Comparison of ENCODE assay signal across 22 cellular contexts in the genomic region with DNA sequence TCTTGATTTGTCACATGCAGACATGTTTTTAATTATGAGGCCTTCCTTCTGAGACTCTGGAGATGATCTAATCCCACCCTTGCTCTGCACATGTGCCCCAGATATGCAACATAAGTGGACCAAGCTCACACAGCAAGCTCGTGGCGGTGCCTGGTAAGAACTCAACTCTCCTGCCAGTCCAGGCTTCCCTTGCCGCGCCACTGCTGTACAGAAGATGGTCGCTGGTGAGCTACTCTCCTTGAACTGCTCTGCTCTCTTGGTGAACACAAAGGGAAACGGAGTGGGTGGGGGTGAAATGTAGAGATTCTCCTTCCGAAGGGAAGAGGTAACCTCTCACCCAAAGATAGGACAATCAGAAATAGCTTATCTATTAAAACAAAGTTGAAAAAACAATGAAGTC. TPM values are rescaled to one million over a fixed set of nuclear protein-coding genes. Genes with fewer than 3 reads are reported as not detected.
A peak's percentile ranks its signal among the peaks of the same experiment; 100 is the strongest.
DNase-seq lines count a peak whose midpoint lies in the region; ATAC-seq and TF ChIP-seq lines count a peak whose summit lies in the region.
"Had no signal": no experiment of that assay in that cellular context is flagged by ENCODE, and none has a peak within 500 bp of the region (broad histone marks: within the 10 kb centered on the region; RNA-seq: fewer than 3 reads in every experiment).

No MANE protein-coding gene starts in this region.

- no TSS peak for BruUV-seq in Caco-2 (replicated peaks; lab: Mats Ljungman, UMichigan)

- H3K9me3 ChIP-seq in Caco-2: no peaks in the 10 kb centered on the region
- no peaks in the 10 kb centered on the region for H3K9me3 ChIP-seq in RWPE2 (ENCODE audit: severe bottlenecking)
- no peaks in the 10 kb centered on the region for H3K9me3 ChIP-seq in osteoblast (ENCODE audit: low read depth, low read length)
- H3K9me3 ChIP-seq in ovary: no peaks in the 10 kb centered on the region
- H3K9me3 ChIP-seq in T-helper 17 cell (ENCODE audit: control insufficient read depth, low read length, poor library complexity, severe bottlenecking): no peaks in the 10 kb centered on the region
- H3K9me3 ChIP-seq in CD8-positive, alpha-beta T cell (ENCODE audit: low read length): no peaks in the 10 kb centered on the region
- H3K9me3 ChIP-seq: BLaER1 treated with 17β-estradiol and CSF1 and Interleukin-3, amounts not matched to agents 10 nM and 100 nM; HAP-1 had no signal

- H4K20me1 ChIP-seq in osteoblast (ENCODE audit: insufficient read depth, low read length): no peaks in the 10 kb centered on the region
- H4K20me1 ChIP-seq: BLaER1 treated with 17β-estradiol and CSF1 and Interleukin-3, amounts not matched to agents 10 nM and 100 nM had no signal

- POLR2A ChIA-PET in Caco-2 (lab: Charles Lee): interaction anchor here (2.1 to 4.0 kb wide), 2 partner anchors 10 to 19 kb away, joined by 9 to 48 read pairs; no protein-coding TSS in a partner anchor
- POLR2A ChIA-PET in CD8-positive, alpha-beta T cell (lab: Charles Lee): interaction anchor here (0.7 kb wide), 1 partner anchor 45 kb away, joined by 3 read pairs; no protein-coding TSS in a partner anchor

- H3K4me1 Mint-ChIP-seq in Caco-2 (ENCODE audit: low read depth, unreplicated experiment) (peaks cover 45% of the 10 kb centered on the region), T-helper 17 cell (peaks cover 2% of the 10 kb centered on the region)
- H3K4me1 Mint-ChIP-seq in CD8-positive, alpha-beta T cell (ENCODE audit: low read depth): peaks cover 6% of the 10 kb centered on the region

- DNase-seq in Caco-2 (no peak), RWPE2 (ENCODE audit: low spot score) (no peak), fibroblast of mammary gland (ENCODE audit: low read depth) (peak; percentile 80), osteoblast (ENCODE audit: insufficient read length, low spot score, missing footprints) (peak; percentile 19), ovary (no peak), NCI-H187 treated with DMSO at 0.1 percent for 48 hours (lab: John Stamatoyannopoulos, UW) (no peak), T-helper 17 cell (no peak)
- no peak for DNase-seq in CD8-positive, alpha-beta T cell
- DNase-seq: activated CD4-positive, CD25-positive, alpha-beta regulatory T cell treated with anti-CD3 and anti-CD28 coated beads, Interleukin-2, amount 50 U/mL, for 72 hours; activated CD8-positive, alpha-beta T cell treated with anti-CD3 and anti-CD28 coated beads for 36 hours; activated gamma-delta T cell treated with Interleukin-2 at 50 U/mL for 16 hours; dorsolateral prefrontal cortex; islet precursor cell; naive B cell; NCI-H1436; NCI-H2171; NCI-H524 treated with DMSO at 0.1 percent for 48 hours; stimulated activated CD8-positive, alpha-beta memory T cell treated with anti-CD3 and anti-CD28 coated beads, Interleukin-4, amount 100 ng/mL, for 48 hours; SW 1271 had no signal

- ATAC-seq in RWPE2 (ENCODE audit: low read depth) (no peak), T-helper 17 cell (no peak)
- no peak for ATAC-seq in CD8-positive, alpha-beta T cell
- ATAC-seq: activated CD8-positive, alpha-beta T cell treated with anti-CD3 and anti-CD28 coated beads for 36 hours; sciatic nerve had no signal

- TF ChIP-seq CTCF in Caco-2 (IDR thresholded peaks at IDR 0.05; ENCODE audit: insufficient read depth in 1 of 2, low read depth in 1 of 2, low read length in 1 of 2, severe bottlenecking in 1 of 2, unreplicated experiment in 1 of 2) (no peak), RWPE2 (IDR thresholded peaks at IDR 0.05; ENCODE audit: poor library complexity, severe bottlenecking) (no peak), fibroblast of mammary gland (conservative IDR thresholded peaks at IDR 0.05; ENCODE audit: control insufficient read depth, insufficient read depth, low read depth, low read length) (no peak), osteoblast (IDR thresholded peaks at IDR 0.05; ENCODE audit: extremely low read depth, low read depth, low read length) (no peak), ovary (IDR thresholded peaks at IDR 0.05) (no peak)
- no peak for TF ChIP-seq CTCF in CD8-positive, alpha-beta T cell (IDR thresholded peaks at IDR 0.05)

- H3K9me3 Mint-ChIP-seq in Caco-2 (ENCODE audit: unreplicated experiment): no peaks in the 10 kb centered on the region
- no peaks in the 10 kb centered on the region for H3K9me3 Mint-ChIP-seq in CD8-positive, alpha-beta T cell
- H3K9me3 Mint-ChIP-seq: activated CD8-positive, alpha-beta T cell treated with anti-CD3 and anti-CD28 coated beads for 36 hours; naive B cell had no signal

- H3K4me3 ChIP-seq in Caco-2 (ENCODE audit: low read depth, low read length) (no peak overlapping the region), RWPE2 (ENCODE audit: severe bottlenecking) (no peak overlapping the region), fibroblast of mammary gland (ENCODE audit: control insufficient read depth, low read depth, low read length) (no peak overlapping the region), osteoblast (ENCODE audit: insufficient read depth, low read length) (no peak overlapping the region), ovary (no peak overlapping the region)
- no peak overlapping the region for H3K4me3 ChIP-seq in CD8-positive, alpha-beta T cell (ENCODE audit: low read depth, low read length)
- H3K4me3 ChIP-seq: BLaER1 treated with 17β-estradiol and CSF1 and Interleukin-3, amounts not matched to agents 10 nM and 100 nM; dorsolateral prefrontal cortex; HAP-1 had no signal

- CTCF ChIA-PET in Caco-2 (lab: Charles Lee): interaction anchor here (1.1 to 1.8 kb wide), 2 partner anchors 11 to 26 kb away, joined by 3 to 5 read pairs; partner anchors contain the start of gene MYOF
- CTCF ChIA-PET in CD8-positive, alpha-beta T cell (lab: Charles Lee): interaction anchor here (0.7 to 1.5 kb wide), 2 partner anchors 63 to 82 kb away, joined by 3 read pairs; no protein-coding TSS in a partner anchor

- peaks cover 76% of the 10 kb centered on the region for H3K79me2 ChIP-seq in osteoblast (ENCODE audit: insufficient read depth, low read length)

- peaks cover 91% of the 10 kb centered on the region for H3K36me3 Mint-ChIP-seq in Caco-2 (ENCODE audit: insufficient read depth, unreplicated experiment)
- H3K36me3 Mint-ChIP-seq in T-helper 17 cell (ENCODE audit: low read depth): no peaks in the 10 kb centered on the region
- H3K36me3 Mint-ChIP-seq in CD8-positive, alpha-beta T cell: no peaks in the 10 kb centered on the region
- H3K36me3 Mint-ChIP-seq: naive B cell had no signal

- intact Hi-C loops in Caco-2 (cut with micrococcal nuclease; ENCODE audit: unreplicated experiment) (no loop called here), ovary (cut with DNase I) (no loop called here)
- intact Hi-C loops in CD8-positive, alpha-beta T cell (cut with DNase I, micrococcal nuclease): no loop called here

- H3K36me3 ChIP-seq in Caco-2 (ENCODE audit: control insufficient read depth, insufficient read depth, low read length) (peaks cover 4% of the 10 kb centered on the region), RWPE2 (ENCODE audit: low read depth) (peaks cover 92% of the 10 kb centered on the region), osteoblast (ENCODE audit: insufficient read depth, low read length) (peaks cover 61% of the 10 kb centered on the region), ovary (no peaks in the 10 kb centered on the region)
- no peaks in the 10 kb centered on the region for H3K36me3 ChIP-seq in CD8-positive, alpha-beta T cell (ENCODE audit: insufficient read depth, low read length)
- H3K36me3 ChIP-seq: HAP-1 had no signal

- H3K27ac ChIP-seq in RWPE2 (ENCODE audit: poor library complexity, severe bottlenecking) (peak overlapping the region; percentile 98), osteoblast (ENCODE audit: low read depth, low read length) (no peak overlapping the region), ovary (no peak overlapping the region)
- no peak overlapping the region for H3K27ac ChIP-seq in CD8-positive, alpha-beta T cell (ENCODE audit: low read depth, low read length)
- H3K27ac ChIP-seq: BLaER1 treated with 17β-estradiol and CSF1 and Interleukin-3, amounts not matched to agents 10 nM and 100 nM; dorsolateral prefrontal cortex had no signal

- H3K4me1 ChIP-seq in Caco-2 (peaks cover 54% of the 10 kb centered on the region), RWPE2 (ENCODE audit: insufficient read depth, poor library complexity, severe bottlenecking) (peaks cover 22% of the 10 kb centered on the region), osteoblast (ENCODE audit: insufficient read depth, low read length) (peaks cover 42% of the 10 kb centered on the region), ovary (ENCODE audit: insufficient read depth) (peaks cover 8% of the 10 kb centered on the region)
- H3K4me1 ChIP-seq in CD8-positive, alpha-beta T cell (ENCODE audit: insufficient read depth, low read length): no peaks in the 10 kb centered on the region

- no peak overlapping the region for H2AFZ ChIP-seq in osteoblast (ENCODE audit: low read length)

- no peaks in the 10 kb centered on the region for H3K27me3 ChIP-seq in Caco-2 (replicated peaks; ENCODE audit: control insufficient read depth, insufficient read depth, low read length)
- H3K27me3 ChIP-seq in RWPE2 (ENCODE audit: insufficient read depth, poor library complexity, severe bottlenecking): no peaks in the 10 kb centered on the region
- no peaks in the 10 kb centered on the region for H3K27me3 ChIP-seq in osteoblast (ENCODE audit: insufficient read depth, low read length)
- H3K27me3 ChIP-seq in ovary: no peaks in the 10 kb centered on the region
- no peaks in the 10 kb centered on the region for H3K27me3 ChIP-seq in CD8-positive, alpha-beta T cell (ENCODE audit: insufficient read depth, low read length)
- H3K27me3 ChIP-seq: BLaER1 treated with 17β-estradiol and CSF1 and Interleukin-3, amounts not matched to agents 10 nM and 100 nM had no signal

- H3K4me3 Mint-ChIP-seq in Caco-2 (ENCODE audit: unreplicated experiment) (peak overlapping the region; percentile 58), T-helper 17 cell (no peak overlapping the region)
- no peak overlapping the region for H3K4me3 Mint-ChIP-seq in CD8-positive, alpha-beta T cell
- H3K4me3 Mint-ChIP-seq: activated CD8-positive, alpha-beta T cell treated with anti-CD3 and anti-CD28 coated beads for 36 hours; naive B cell had no signal

- TF ChIP-seq POLR2A in ovary (IDR thresholded peaks at IDR 0.05): no peak

- no peaks in the 10 kb centered on the region for H3K27me3 Mint-ChIP-seq in Caco-2 (ENCODE audit: insufficient read depth, unreplicated experiment)
- H3K27me3 Mint-ChIP-seq in T-helper 17 cell: peaks cover 7% of the 10 kb centered on the region
- H3K27me3 Mint-ChIP-seq in CD8-positive, alpha-beta T cell (ENCODE audit: low read depth): peaks cover 4% of the 10 kb centered on the region
- H3K27me3 Mint-ChIP-seq: naive B cell had no signal

- peak overlapping the region; percentile 90 for H3K27ac Mint-ChIP-seq in Caco-2 (ENCODE audit: unreplicated experiment)
- no peak overlapping the region for H3K27ac Mint-ChIP-seq in T-helper 17 cell
- H3K27ac Mint-ChIP-seq in CD8-positive, alpha-beta T cell: no peak overlapping the region
- H3K27ac Mint-ChIP-seq: activated CD8-positive, alpha-beta T cell treated with anti-CD3 and anti-CD28 coated beads for 36 hours had no signal

- no peak for TF ChIP-seq EP300 in ovary (IDR thresholded peaks at IDR 0.05)

- no peak overlapping the region for H3K4me2 ChIP-seq in osteoblast (ENCODE audit: insufficient read depth, low read length)
- H3K4me2 ChIP-seq: BLaER1 treated with 17β-estradiol and CSF1 and Interleukin-3, amounts not matched to agents 10 nM and 100 nM had no signal

- WGBS in ovary, 3 donors: 82 to 96% (median 93%) methylated on average over 7 of the region's 7 CpGs

RNA-seq across cellular contexts. Expression of gene MYOF, which starts 25.7 kb away (rescaled TPM):
- total RNA-seq in Caco-2 (2022) (148 and 176 TPM in 2 replicates), osteoblast (352 and 379 TPM in 2 replicates), ovary (10 to 100 TPM; 14.9 to 78.4 (median 45.7) TPM), T-helper 17 cell (1 to 10 TPM in 1 of 2 donors, under 1 TPM in 1; 0.81 to 1.6 TPM)
- polyA plus RNA-seq in ovary: 10 to 100 TPM in 1 of 2 donors, 1 to 10 TPM in 1; 7.9 to 89.0 TPM
- total RNA-seq in CD8-positive, alpha-beta T cell: not detected

RNA-seq across cellular contexts. Expression of gene CEP55, which starts 39.9 kb away (rescaled TPM):
- total RNA-seq in Caco-2 (2022) (64.5 and 65.3 TPM in 2 replicates), osteoblast (4.7 TPM in 2 replicates), ovary (1 to 10 TPM in 1 of 7 donors, under 1 TPM in 4, not detected in 2; 0.12 to 2.0 (median 0.33) TPM), T-helper 17 cell (under 1 TPM; 0.27 to 0.63 TPM)
- polyA plus RNA-seq in ovary: 1 to 10 TPM in 1 of 2 donors, under 1 TPM in 1; 0.29 to 1.3 TPM
- total RNA-seq in CD8-positive, alpha-beta T cell: under 1 TPM in 1 of 2 experiments, not detected in 1; 0.16 TPM

Comparison
In these comparisons a context has a peak if more than half of its experiments do, and no peak if none do; other contexts are left out.
1. DNase-seq: peak in fibroblast of mammary gland (single experiment) and osteoblast (single experiment); none in Caco-2 (0 of 2), RWPE2 (single experiment), ovary (0 of 5), NCI-H187 treated with DMSO at 0.1 percent for 48 hours (single experiment), T-helper 17 cell (0 of 3) and CD8-positive, alpha-beta T cell (0 of 7).
2. RNA of gene MYOF, which starts 25.7 kb away (total RNA-seq): 352 to 379 TPM in osteoblast, 148 to 176 TPM in Caco-2 and 14.9 to 78.4 TPM in ovary; 0.81 to 1.6 TPM in T-helper 17 cell and not detected in CD8-positive, alpha-beta T cell; every median in the first group is over 4 times any median in the second.
3. RNA of gene CEP55, which starts 39.9 kb away (total RNA-seq): 64.5 to 65.3 TPM in Caco-2; 4.7 TPM in osteoblast, 0.27 to 0.63 TPM in T-helper 17 cell, 0.12 to 2.0 TPM in ovary and 0.16 TPM in CD8-positive, alpha-beta T cell; every median in the first group is over 10 times any median in the second.